Comparison of ENCODE assay signal across 19 cellular contexts in the genomic region with DNA sequence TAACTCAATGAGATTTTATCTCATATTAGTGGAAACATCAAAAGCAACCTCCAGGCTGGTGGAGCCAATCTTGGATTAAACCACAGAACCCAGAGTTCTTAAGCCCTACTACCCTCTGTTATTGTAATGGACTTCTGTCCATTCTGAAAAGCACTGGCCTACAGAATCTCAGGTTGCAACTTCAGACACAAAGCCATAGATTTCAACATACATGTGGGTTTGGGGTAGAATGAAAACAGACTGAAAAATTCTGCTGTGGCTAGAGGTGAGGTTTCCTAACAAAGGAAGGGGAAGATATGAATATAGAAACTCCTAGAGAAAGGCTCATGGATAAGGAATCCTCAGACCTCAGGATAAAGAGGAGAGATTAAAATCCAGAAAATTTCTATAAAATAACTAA.
"Had no signal": no experiment of that assay in that cellular context is flagged by ENCODE, and none has a peak within 500 bp of the region (broad histone marks: within the 10 kb centered on the region; RNA-seq: fewer than 3 reads in every experiment).

No MANE protein-coding gene starts in this region.

- FAIRE-seq: colon, urothelium cell line had no signal

- H3K4me3 Mint-ChIP-seq: dendritic cell treated with granulocyte-macrophage colony-stimulating factor and Interleukin-4, amounts not matched to agents 40 ng/mL and 50 ng/mL, for 4 days; effector memory CD8-positive, alpha-beta T cell; nephron progenitor cell; type B pancreatic cell had no signal

- H2AFZ ChIP-seq: hepatocyte had no signal

- H3K4me3 ChIP-seq: esophagus muscularis mucosa, hepatocyte, psoas muscle, skin epidermis had no signal

- H3K79me2 ChIP-seq: hepatocyte had no signal

- H3K4me1 ChIP-seq: esophagus muscularis mucosa, foreskin keratinocyte, psoas muscle had no signal

- H3K4me2 ChIP-seq: hepatocyte had no signal

- H3K27ac ChIP-seq: epithelial cell of prostate, esophagus muscularis mucosa, foreskin keratinocyte, hepatocyte, neutrophil, psoas muscle, skin epidermis had no signal

- H3K4me1 Mint-ChIP-seq: naive B cell, nephron progenitor cell had no signal

- H3K36me3 ChIP-seq: esophagus muscularis mucosa, neutrophil had no signal

- H3K27ac Mint-ChIP-seq: dendritic cell treated with granulocyte-macrophage colony-stimulating factor and Interleukin-4, amounts not matched to agents 40 ng/mL and 50 ng/mL, for 4 days; effector memory CD8-positive, alpha-beta T cell; nephron progenitor cell; type B pancreatic cell had no signal

- DNase-seq: effector memory CD8-positive, alpha-beta T cell; foreskin keratinocyte; head of caudate nucleus; mesendoderm; naive B cell; nephron progenitor cell; psoas muscle; stimulated activated CD4-positive, alpha-beta T cell treated with anti-CD3 and anti-CD28 coated beads, Interleukin-12 subunit alpha, Interleukin-12 subunit beta, amount 100 ng/mL, for 4 hours; stimulated activated naive CD4-positive, alpha-beta T cell treated with Interleukin-2 at 50 U/mL for 16 hours had no signal

- ATAC-seq: effector memory CD8-positive, alpha-beta T cell; foreskin keratinocyte; psoas muscle; sciatic nerve had no signal

- H3K27me3 Mint-ChIP-seq: dendritic cell treated with granulocyte-macrophage colony-stimulating factor and Interleukin-4, amounts not matched to agents 40 ng/mL and 50 ng/mL, for 4 days; effector memory CD8-positive, alpha-beta T cell; naive B cell; type B pancreatic cell had no signal

- H3K36me3 Mint-ChIP-seq: naive B cell, type B pancreatic cell had no signal

- H3K9me3 Mint-ChIP-seq: dendritic cell treated with granulocyte-macrophage colony-stimulating factor and Interleukin-4, amounts not matched to agents 40 ng/mL and 50 ng/mL, for 4 days; nephron progenitor cell; type B pancreatic cell had no signal

- H3K27me3 ChIP-seq: esophagus muscularis mucosa, foreskin keratinocyte, hepatocyte, neutrophil had no signal

- H3K9me3 ChIP-seq: esophagus muscularis mucosa, neutrophil, psoas muscle had no signal
